ENCODE assay signal across 13 cellular contexts in genomic region chr12:99722690-99723486, GRCh38.
"Had no signal": no experiment of that assay in that cellular context is flagged by ENCODE, and none has a peak within 500 bp of the region (broad histone marks: within the 10 kb centered on the region; RNA-seq: fewer than 3 reads in every experiment).

No MANE protein-coding gene starts in this region.

- H3K27me3 ChIP-seq: ovary, upper lobe of left lung had no signal

- ATAC-seq: activated T-cell treated with anti-CD3 and anti-CD28 coated beads, Interleukin-2, amount 50 U/mL, for 72 hours; left lobe of liver had no signal

- H3K4me1 ChIP-seq: upper lobe of left lung had no signal

- DNase-seq: activated CD4-positive, alpha-beta memory T cell treated with anti-CD3 and anti-CD28 coated beads for 36 hours; activated gamma-delta T cell treated with Interleukin-2 at 50 U/mL for 16 hours; activated naive CD8-positive, alpha-beta T cell treated with anti-CD3 and anti-CD28 coated beads for 36 hours; activated T-cell treated with anti-CD3 and anti-CD28 coated beads, Interleukin-2, amount 50 U/mL, for 72 hours; anterior cingulate cortex; cerebellar nuclear complex; erythroblast; hippocampal formation; ovary; stimulated activated CD4-positive, alpha-beta T cell treated with anti-CD3 and anti-CD28 coated beads, Interleukin-4, amount 100 ng/mL, for 1 hour; stimulated activated CD8-positive, alpha-beta memory T cell treated with anti-CD3 and anti-CD28 coated beads, Interleukin-4, amount 100 ng/mL, for 48 hours had no signal

- H3K36me3 ChIP-seq: ovary, upper lobe of left lung had no signal

- H3K4me3 ChIP-seq: ovary, upper lobe of left lung had no signal

- H3K27ac ChIP-seq: ovary, upper lobe of left lung had no signal

- H3K9me3 ChIP-seq: ovary had no signal
